Comparison of ENCODE assay signal across 17 cellular contexts in genomic region chr6:28875348-28875747, GRCh38.
"Had no signal": no experiment of that assay in that cellular context is flagged by ENCODE, and none has a peak within 500 bp of the region (broad histone marks: within the 10 kb centered on the region; RNA-seq: fewer than 3 reads in every experiment).

No MANE protein-coding gene starts in this region.

- H3K9me3 Mint-ChIP-seq: activated T-cell treated with anti-CD3 and anti-CD28 coated beads, Interleukin-2, amount 50 U/mL, for 4 hours had no signal

- H3K27ac Mint-ChIP-seq: activated naive CD4-positive, alpha-beta T cell treated with anti-CD3 and anti-CD28 coated beads, Interleukin-2, amount 10 ng/mL, durations not matched to agents 7 days and 5 days had no signal

- FAIRE-seq: bronchial epithelial cell had no signal

- ATAC-seq: activated CD4-positive, CD25-positive, alpha-beta regulatory T cell treated with anti-CD3 and anti-CD28 coated beads, Interleukin-2, amount 50 U/mL, for 24 hours; activated T-cell treated with anti-CD3 and anti-CD28 coated beads, Interleukin-2, amount 50 U/mL, for 4 hours; gastrocnemius medialis; left ventricle myocardium superior had no signal

- H3K4me3 Mint-ChIP-seq: activated naive CD4-positive, alpha-beta T cell treated with anti-CD3 and anti-CD28 coated beads, Interleukin-2, amount 10 ng/mL, durations not matched to agents 7 days and 5 days; activated T-cell treated with anti-CD3 and anti-CD28 coated beads, Interleukin-2, amount 50 U/mL, for 4 hours had no signal

- H3K36me3 Mint-ChIP-seq: activated naive CD4-positive, alpha-beta T cell treated with anti-CD3 and anti-CD28 coated beads, Interleukin-2, amount 10 ng/mL, durations not matched to agents 7 days and 5 days had no signal

- H3K36me3 ChIP-seq: gastrocnemius medialis, tibial nerve, vagina had no signal

- H3K27ac ChIP-seq: gastrocnemius medialis, tibial nerve, vagina had no signal

- H3K4me3 ChIP-seq: gastrocnemius medialis, tibial nerve, vagina had no signal

- DNase-seq: activated CD4-positive, alpha-beta T cell treated with anti-CD3 and anti-CD28 coated beads, Interleukin-2, amount 50 U/mL, for 1 hour; activated CD8-positive, alpha-beta memory T cell treated with anti-CD3 and anti-CD28 coated beads, Interleukin-2, amount 50 U/mL, for 4 hours; activated effector memory CD4-positive, alpha-beta T cell treated with Interleukin-2 at 50 U/mL for 16 hours; activated naive CD4-positive, alpha-beta T cell treated with anti-CD3 and anti-CD28 coated beads, Interleukin-2, amount 10 ng/mL, durations not matched to agents 7 days and 5 days; activated T-cell treated with anti-CD3 and anti-CD28 coated beads, Interleukin-2, amount 50 U/mL, for 4 hours; cerebellar nuclear complex; cortex of kidney; effector CD4-positive, alpha-beta T cell; gastrocnemius medialis; head of caudate nucleus; left ventricle myocardium superior; retina; stimulated activated naive CD4-positive, alpha-beta T cell had no signal

- H3K9me3 ChIP-seq: gastrocnemius medialis, tibial nerve, vagina had no signal

- H3K27me3 ChIP-seq: vagina had no signal

- H3K4me1 ChIP-seq: gastrocnemius medialis, tibial nerve, vagina had no signal
